In genomic region chr9:93064392-93065124, GRCh38 we compare ENCODE assay signal across 1 cellular context.
TF ChIP-seq lines count a peak whose summit lies in the region.

No MANE protein-coding gene starts in this region.

TF ChIP-seq in GM12878, 131 proteins besides CTCF, POLR2A, EP300 and RAD21 (continued from another document and continues in another):
- TF ChIP-seq ATF2 (IDR thresholded peaks at IDR 0.05; ENCODE audit: low read length) (no peak), SUPT20H (IDR thresholded peaks at IDR 0.05; ENCODE audit: borderline replicate concordance, control insufficient read depth, low read depth, low read length) (no peak), NR2C1 (IDR thresholded peaks at IDR 0.05) (peak; percentile 84), RELB (IDR thresholded peaks at IDR 0.05; ENCODE audit: low read depth) (peak; percentile 96), BMI1 (IDR thresholded peaks at IDR 0.05; ENCODE audit: borderline replicate concordance) (peak; percentile 64; the same call in 1 of the 2 replicates), POLR2AphosphoS2 (IDR thresholded peaks at IDR 0.05; ENCODE audit: low read depth, low read length) (peak; percentile 78; the same call in 1 of the 2 replicates), CEBPB (IDR thresholded peaks at IDR 0.05; ENCODE audit: borderline replicate concordance in 1 of 2, low read depth in 2 of 2, low read length in 2 of 2) (no peak), SIN3A (IDR thresholded peaks at IDR 0.05; ENCODE audit: low read depth, low read length) (no peak), SMAD5 (IDR thresholded peaks at IDR 0.05; ENCODE audit: low read depth) (peak; percentile 72; the same call in 1 of the 2 replicates), SP1 (IDR thresholded peaks at IDR 0.05; ENCODE audit: low read depth, low read length) (peak; percentile 85), CBX5 (IDR thresholded peaks at IDR 0.05; ENCODE audit: low read depth) (no peak), PML (IDR thresholded peaks at IDR 0.05; ENCODE audit: low read length) (no peak), ZNF274 (IDR thresholded peaks at IDR 0.05; ENCODE audit: insufficient read depth, insufficient read length) (no peak), NR2F1 (conservative IDR thresholded peaks at IDR 0.05) (peak; percentile 100), NRF1 (conservative IDR thresholded peaks at IDR 0.05; ENCODE audit: low read depth, low read length) (no peak), ETV6 (conservative IDR thresholded peaks at IDR 0.05 in 1 of 2, IDR thresholded peaks at IDR 0.05 in 1 of 2; ENCODE audit: borderline replicate concordance in 1 of 2, low read depth in 1 of 2) (0 out of 4 replicates have a peak, but pooled peaks of 1 of the 2 experiments have one; percentile 52), TCF12 (IDR thresholded peaks at IDR 0.05; ENCODE audit: low read depth, low read length) (peak; percentile 96), CHD2 (IDR thresholded peaks at IDR 0.05; ENCODE audit: borderline replicate concordance, low read depth, low read length) (peak; percentile 86), JUND (IDR thresholded peaks at IDR 0.05; ENCODE audit: low read depth, low read length) (no peak), HDGF (IDR thresholded peaks at IDR 0.05) (peak; percentile 91; the same call in 1 of the 2 replicates), BHLHE40 (IDR thresholded peaks at IDR 0.05; ENCODE audit: borderline replicate concordance in 1 of 2, low read depth in 2 of 2, low read length in 1 of 2) (peak; percentile 83 to 89; a peak in 3 of 4 replicates), ZNF207 (IDR thresholded peaks at IDR 0.05; ENCODE audit: borderline replicate concordance) (no peak), GABPA (IDR thresholded peaks at IDR 0.05; ENCODE audit: low read depth) (no peak), DPF2 (IDR thresholded peaks at IDR 0.05) (peak; percentile 97), ZSCAN29 (IDR thresholded peaks at IDR 0.05) (0 out of 2 replicates have a peak, but pooled peaks have one; percentile 27), RCOR1 (conservative IDR thresholded peaks at IDR 0.05; ENCODE audit: low read depth, low read length) (peak; percentile 88; the same call in 1 of the 2 replicates), ATF7 (IDR thresholded peaks at IDR 0.05; ENCODE audit: low read depth) (peak; percentile 85), TAF1 (IDR thresholded peaks at IDR 0.05; ENCODE audit: borderline replicate concordance, low read depth, low read length) (peak; percentile 76), ZNF217 (IDR thresholded peaks at IDR 0.05) (0 out of 2 replicates have a peak, but pooled peaks have one; percentile 60), ESRRA (IDR thresholded peaks at IDR 0.05; ENCODE audit: low read length) (peak; percentile 98), PRDM15 (CRISPR knock-in tag; IDR thresholded peaks at IDR 0.05) (no peak), LARP7 (IDR thresholded peaks at IDR 0.05) (no peak), ZZZ3 (IDR thresholded peaks at IDR 0.05; ENCODE audit: control insufficient read depth, insufficient read length, low read depth) (no peak), ZNF622 (IDR thresholded peaks at IDR 0.05) (no peak), E4F1 (IDR thresholded peaks at IDR 0.05; ENCODE audit: borderline replicate concordance, partially characterized antibody) (no peak), RUNX3 (IDR thresholded peaks at IDR 0.05; ENCODE audit: low read length) (no peak), NFIC (IDR thresholded peaks at IDR 0.05; ENCODE audit: low read depth, low read length) (no peak), POU2F2 (IDR thresholded peaks at IDR 0.05; ENCODE audit: borderline replicate concordance, low read depth, low read length) (no peak; the same call in 2 of the 3 replicates), BCL11A (IDR thresholded peaks at IDR 0.05; ENCODE audit: low read depth, low read length) (peak; percentile 69; the same call in 1 of the 2 replicates), MEF2A (IDR thresholded peaks at IDR 0.05; ENCODE audit: insufficient read depth, low read depth, low read length) (no peak; the same call in 1 of the 2 replicates), HCFC1 (IDR thresholded peaks at IDR 0.05; ENCODE audit: low read length) (peak; percentile 59; the same call in 1 of the 2 replicates), SMAD1 (IDR thresholded peaks at IDR 0.05; ENCODE audit: low read depth, partially characterized antibody) (no peak), TARDBP (IDR thresholded peaks at IDR 0.05; ENCODE audit: borderline replicate concordance) (peak; percentile 77; the same call in 1 of the 2 replicates)
- TF ChIP-seq, protein P1, sequence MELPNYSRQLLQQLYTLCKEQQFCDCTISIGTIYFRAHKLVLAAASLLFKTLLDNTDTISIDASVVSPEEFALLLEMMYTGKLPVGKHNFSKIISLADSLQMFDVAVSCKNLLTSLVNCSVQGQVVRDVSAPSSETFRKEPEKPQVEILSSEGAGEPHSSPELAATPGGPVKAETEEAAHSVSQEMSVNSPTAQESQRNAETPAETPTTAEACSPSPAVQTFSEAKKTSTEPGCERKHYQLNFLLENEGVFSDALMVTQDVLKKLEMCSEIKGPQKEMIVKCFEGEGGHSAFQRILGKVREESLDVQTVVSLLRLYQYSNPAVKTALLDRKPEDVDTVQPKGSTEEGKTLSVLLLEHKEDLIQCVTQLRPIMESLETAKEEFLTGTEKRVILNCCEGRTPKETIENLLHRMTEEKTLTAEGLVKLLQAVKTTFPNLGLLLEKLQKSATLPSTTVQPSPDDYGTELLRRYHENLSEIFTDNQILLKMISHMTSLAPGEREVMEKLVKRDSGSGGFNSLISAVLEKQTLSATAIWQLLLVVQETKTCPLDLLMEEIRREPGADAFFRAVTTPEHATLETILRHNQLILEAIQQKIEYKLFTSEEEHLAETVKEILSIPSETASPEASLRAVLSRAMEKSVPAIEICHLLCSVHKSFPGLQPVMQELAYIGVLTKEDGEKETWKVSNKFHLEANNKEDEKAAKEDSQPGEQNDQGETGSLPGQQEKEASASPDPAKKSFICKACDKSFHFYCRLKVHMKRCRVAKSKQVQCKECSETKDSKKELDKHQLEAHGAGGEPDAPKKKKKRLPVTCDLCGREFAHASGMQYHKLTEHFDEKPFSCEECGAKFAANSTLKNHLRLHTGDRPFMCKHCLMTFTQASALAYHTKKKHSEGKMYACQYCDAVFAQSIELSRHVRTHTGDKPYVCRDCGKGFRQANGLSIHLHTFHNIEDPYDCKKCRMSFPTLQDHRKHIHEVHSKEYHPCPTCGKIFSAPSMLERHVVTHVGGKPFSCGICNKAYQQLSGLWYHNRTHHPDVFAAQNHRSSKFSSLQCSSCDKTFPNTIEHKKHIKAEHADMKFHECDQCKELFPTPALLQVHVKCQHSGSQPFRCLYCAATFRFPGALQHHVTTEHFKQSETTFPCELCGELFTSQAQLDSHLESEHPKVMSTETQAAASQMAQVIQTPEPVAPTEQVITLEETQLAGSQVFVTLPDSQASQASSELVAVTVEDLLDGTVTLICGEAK (IDR thresholded peaks at IDR 0.05; ENCODE audit: borderline replicate concordance), result no peak; the same call in 1 of the 2 replicates
- TF ChIP-seq, protein P2, sequence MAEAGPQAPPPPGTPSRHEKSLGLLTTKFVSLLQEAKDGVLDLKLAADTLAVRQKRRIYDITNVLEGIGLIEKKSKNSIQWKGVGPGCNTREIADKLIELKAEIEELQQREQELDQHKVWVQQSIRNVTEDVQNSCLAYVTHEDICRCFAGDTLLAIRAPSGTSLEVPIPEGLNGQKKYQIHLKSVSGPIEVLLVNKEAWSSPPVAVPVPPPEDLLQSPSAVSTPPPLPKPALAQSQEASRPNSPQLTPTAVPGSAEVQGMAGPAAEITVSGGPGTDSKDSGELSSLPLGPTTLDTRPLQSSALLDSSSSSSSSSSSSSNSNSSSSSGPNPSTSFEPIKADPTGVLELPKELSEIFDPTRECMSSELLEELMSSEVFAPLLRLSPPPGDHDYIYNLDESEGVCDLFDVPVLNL (IDR thresholded peaks at IDR 0.05; ENCODE audit: low read depth, low read length), result no peak
- TF ChIP-seq, protein P3, sequence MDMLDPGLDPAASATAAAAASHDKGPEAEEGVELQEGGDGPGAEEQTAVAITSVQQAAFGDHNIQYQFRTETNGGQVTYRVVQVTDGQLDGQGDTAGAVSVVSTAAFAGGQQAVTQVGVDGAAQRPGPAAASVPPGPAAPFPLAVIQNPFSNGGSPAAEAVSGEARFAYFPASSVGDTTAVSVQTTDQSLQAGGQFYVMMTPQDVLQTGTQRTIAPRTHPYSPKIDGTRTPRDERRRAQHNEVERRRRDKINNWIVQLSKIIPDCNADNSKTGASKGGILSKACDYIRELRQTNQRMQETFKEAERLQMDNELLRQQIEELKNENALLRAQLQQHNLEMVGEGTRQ (IDR thresholded peaks at IDR 0.05; ENCODE audit: borderline replicate concordance, low read depth, low read length), result no peak; the same call in 1 of the 2 replicates
- TF ChIP-seq, protein P4, sequence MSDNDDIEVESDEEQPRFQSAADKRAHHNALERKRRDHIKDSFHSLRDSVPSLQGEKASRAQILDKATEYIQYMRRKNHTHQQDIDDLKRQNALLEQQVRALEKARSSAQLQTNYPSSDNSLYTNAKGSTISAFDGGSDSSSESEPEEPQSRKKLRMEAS (IDR thresholded peaks at IDR 0.05; ENCODE audit: low read depth, low read length), result no peak; the same call in none of the 2 replicates
- TF ChIP-seq, protein P5, sequence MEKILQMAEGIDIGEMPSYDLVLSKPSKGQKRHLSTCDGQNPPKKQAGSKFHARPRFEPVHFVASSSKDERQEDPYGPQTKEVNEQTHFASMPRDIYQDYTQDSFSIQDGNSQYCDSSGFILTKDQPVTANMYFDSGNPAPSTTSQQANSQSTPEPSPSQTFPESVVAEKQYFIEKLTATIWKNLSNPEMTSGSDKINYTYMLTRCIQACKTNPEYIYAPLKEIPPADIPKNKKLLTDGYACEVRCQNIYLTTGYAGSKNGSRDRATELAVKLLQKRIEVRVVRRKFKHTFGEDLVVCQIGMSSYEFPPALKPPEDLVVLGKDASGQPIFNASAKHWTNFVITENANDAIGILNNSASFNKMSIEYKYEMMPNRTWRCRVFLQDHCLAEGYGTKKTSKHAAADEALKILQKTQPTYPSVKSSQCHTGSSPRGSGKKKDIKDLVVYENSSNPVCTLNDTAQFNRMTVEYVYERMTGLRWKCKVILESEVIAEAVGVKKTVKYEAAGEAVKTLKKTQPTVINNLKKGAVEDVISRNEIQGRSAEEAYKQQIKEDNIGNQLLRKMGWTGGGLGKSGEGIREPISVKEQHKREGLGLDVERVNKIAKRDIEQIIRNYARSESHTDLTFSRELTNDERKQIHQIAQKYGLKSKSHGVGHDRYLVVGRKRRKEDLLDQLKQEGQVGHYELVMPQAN (conservative IDR thresholded peaks at IDR 0.05), result 0 out of 2 replicates have a peak, but pooled peaks have one; percentile 50
